Comparison of ENCODE assay signal across 21 cellular contexts in the genomic region with DNA sequence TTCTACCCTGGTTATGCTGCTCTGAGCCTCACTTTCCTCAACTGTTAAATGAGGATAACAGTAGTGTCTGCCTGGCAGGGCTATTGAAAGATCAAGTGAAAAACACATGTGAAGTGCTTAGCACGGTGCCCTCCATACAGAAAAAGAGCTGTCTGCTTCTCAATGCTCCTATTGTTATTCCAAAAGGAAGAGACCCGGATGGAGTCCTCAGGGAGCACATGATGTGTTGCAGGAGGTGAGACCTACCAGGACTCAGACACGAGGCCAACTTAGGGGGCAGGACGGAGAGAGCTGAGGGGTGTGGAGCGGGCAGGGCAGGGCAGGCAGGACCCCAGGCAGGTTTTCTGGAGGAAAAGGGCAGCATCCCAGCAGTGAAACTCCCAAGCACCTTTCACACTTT. TPM values are rescaled to one million over a fixed set of nuclear protein-coding genes. Genes with fewer than 3 reads are reported as not detected.
DNase-seq lines count a peak whose midpoint lies in the region; ATAC-seq, FAIRE-seq and TF ChIP-seq lines count a peak whose summit lies in the region.
"Had no signal": no experiment of that assay in that cellular context is flagged by ENCODE, and none has a peak within 500 bp of the region (broad histone marks: within the 10 kb centered on the region; RNA-seq: fewer than 3 reads in every experiment).

No MANE protein-coding gene starts in this region.

- H3K36me3 ChIP-seq in pancreas: no peaks in the 10 kb centered on the region
- H3K36me3 ChIP-seq: heart right ventricle had no signal

- 62 to 63% methylated on average over 5 of the region's 5 CpGs for WGBS in pancreas, 2 donors

- intact Hi-C loops in sciatic nerve (cut with DNase I) (no loop called here), pancreas (cut with DNase I) (no loop called here)

- H3K4me1 ChIP-seq in pancreas: no peaks in the 10 kb centered on the region
- H3K4me1 ChIP-seq: heart right ventricle, psoas muscle had no signal

- DNase-seq in COLO829 (ENCODE audit: low spot score): peak; percentile 58
- peak; percentile 72 for DNase-seq in SK-MEL-5 (ENCODE audit: low read depth, low spot score)
- DNase-seq in foreskin melanocyte: peak; percentile 61
- DNase-seq in sciatic nerve (ENCODE audit: low spot score): no peak
- DNase-seq in NCI-H526 treated with DMSO at 0.1 percent for 48 hours (lab: John Stamatoyannopoulos, UW): no peak
- no peak for DNase-seq in CD1c-positive myeloid dendritic cell (ENCODE audit: extremely low spot score)
- DNase-seq in pancreas: no peak
- DNase-seq in KBM-7: no peak
- DNase-seq: activated CD8-positive, alpha-beta memory T cell treated with anti-CD3 and anti-CD28 coated beads, Interleukin-2, amount 50 U/mL, for 48 hours; activated gamma-delta T cell; amniotic stem cell; COR-L47; effector CD8-positive, alpha-beta T cell; heart right ventricle; immature natural killer cell; naive B cell; NCI-H187 treated with DMSO at 0.1 percent for 48 hours; NCI-H446; stimulated activated CD4-positive, alpha-beta T cell treated with anti-CD3 and anti-CD28 coated beads, Interleukin-4, amount 100 ng/mL, for 24 hours had no signal

- no peak for TF ChIP-seq CTCF in pancreas (IDR thresholded peaks at IDR 0.05)

- H3K27me3 ChIP-seq in pancreas: no peaks in the 10 kb centered on the region

- H3K4me3 ChIP-seq in pancreas: no peak overlapping the region
- H3K4me3 ChIP-seq: heart right ventricle, lung, psoas muscle had no signal

- in situ Hi-C loops in SK-MEL-5 (cut with HindIII; ENCODE audit: low pct_unique_long_range_greater_than_20kb, low sequenced_read_pairs) (no loop called here), KBM-7 (cut with MboI; ENCODE audit: low pct_unique_long_range_greater_than_20kb, low sequenced_read_pairs) (no loop called here)

- FAIRE-seq in pancreas (lab: Jason Lieb, UNC): no peak

- peak overlapping the region in 2 of 4 donors; percentile 61 to 63 for H3K27ac ChIP-seq in pancreas
- H3K27ac ChIP-seq: heart right ventricle, psoas muscle had no signal

- peak; percentile 35 for ATAC-seq in sciatic nerve
- no peak for ATAC-seq in pancreas
- ATAC-seq: heart right ventricle, psoas muscle had no signal

- H3K9me3 ChIP-seq in pancreas: no peaks in the 10 kb centered on the region
- H3K9me3 ChIP-seq: heart right ventricle, psoas muscle had no signal

RNA-seq across cellular contexts. Expression of gene FAIM2, which starts 8.9 kb away (rescaled TPM):
- not detected in 2 replicates for total RNA-seq in SK-MEL-5 (2014; rRNA removed; shearing (Covaris generic))
- polyA plus RNA-seq in SK-MEL-5 (2015; cell fraction: cytosol; rRNA removed): not detected in 2 replicates
- not detected in 2 replicates for polyA plus RNA-seq in SK-MEL-5 (2015; cell fraction: nucleus; rRNA removed)
- 107 TPM for total RNA-seq in sciatic nerve
- 1 to 10 TPM in 1 of 6 donors, under 1 TPM in 5; 0.14 to 2.1 (median 0.27) TPM for total RNA-seq in pancreas
- polyA plus RNA-seq in pancreas: 1 to 10 TPM in 1 of 2 donors, under 1 TPM in 1; 0.84 to 1.5 TPM

RNA-seq across cellular contexts. Expression of gene BCDIN3D, which starts 51.8 kb away (rescaled TPM):
- 6.3 and 7.2 TPM in 2 replicates for total RNA-seq in SK-MEL-5 (2014; rRNA removed; shearing (Covaris generic))
- 5.7 and 6.8 TPM in 2 replicates for polyA plus RNA-seq in SK-MEL-5 (2015; cell fraction: cytosol; rRNA removed)
- polyA plus RNA-seq in SK-MEL-5 (2015; cell fraction: nucleus; rRNA removed): 5.7 and 6.7 TPM in 2 replicates
- total RNA-seq in sciatic nerve (3.9 TPM), pancreas (1 to 10 TPM; 2.1 to 4.8 (median 3.8) TPM)
- polyA plus RNA-seq in pancreas: 1 to 10 TPM; 2.0 to 2.5 TPM

RNA-seq across cellular contexts. Expression of gene AQP2, which starts 55.8 kb away (rescaled TPM):
- not detected in 2 replicates for total RNA-seq in SK-MEL-5 (2014; rRNA removed; shearing (Covaris generic))
- not detected in 2 replicates for polyA plus RNA-seq in SK-MEL-5 (2015; cell fraction: cytosol; rRNA removed)
- polyA plus RNA-seq in SK-MEL-5 (2015; cell fraction: nucleus; rRNA removed): not detected in 2 replicates
- total RNA-seq in sciatic nerve (not detected), pancreas (under 1 TPM in 2 of 6 donors, not detected in 4; 0.06 to 0.12 TPM)
- under 1 TPM in 1 of 2 donors, not detected in 1; 0.31 TPM for polyA plus RNA-seq in pancreas
- total RNA-seq: heart right ventricle, lung, psoas muscle had no signal
- polyA plus RNA-seq: immature natural killer cell, lung, psoas muscle had no signal

Comparison
In these comparisons a context has a peak if more than half of its experiments do, and no peak if none do; other contexts are left out.
1. DNase-seq: peak in COLO829 (single experiment), SK-MEL-5 (single experiment) and foreskin melanocyte (single experiment); none in sciatic nerve (single experiment), NCI-H526 treated with DMSO at 0.1 percent for 48 hours (single experiment), CD1c-positive myeloid dendritic cell (single experiment), pancreas (0 of 6) and KBM-7 (single experiment).
2. RNA of gene FAIM2, which starts 8.9 kb away (total RNA-seq): 107 TPM in sciatic nerve (single experiment); 0.14 to 2.1 TPM in pancreas and not detected in SK-MEL-5; every median in the first group is over 10 times any median in the second.